In genomic region chr1:157359309-157360020, GRCh38 we compare ENCODE assay signal across 14 cellular contexts.
DNase-seq lines count a peak whose midpoint lies in the region; ATAC-seq and TF ChIP-seq lines count a peak whose summit lies in the region.
"Had no signal": no experiment of that assay in that cellular context is flagged by ENCODE, and none has a peak within 500 bp of the region (broad histone marks: within the 10 kb centered on the region; RNA-seq: fewer than 3 reads in every experiment).

No MANE protein-coding gene starts in this region.

- no peaks in the 10 kb centered on the region for H3K36me3 Mint-ChIP-seq in progenitor cell of endocrine pancreas (ENCODE audit: insufficient read depth)

- no peaks in the 10 kb centered on the region for H3K27me3 Mint-ChIP-seq in progenitor cell of endocrine pancreas

- DNase-seq in LNCaP clone FGC (ENCODE audit: low read depth) = peak; percentile 40
- peak; percentile 65 to 92 for DNase-seq in NCI-H2081 (lab: John Stamatoyannopoulos, UW)
- DNase-seq in RPMI8226 = peak; percentile 89
- DNase-seq in progenitor cell of endocrine pancreas (ENCODE audit: low spot score, unreplicated experiment) = no peak
- no peak for DNase-seq in activated CD4-positive, CD25-positive, alpha-beta regulatory T cell (lab: John Stamatoyannopoulos, UW)
- no peak for DNase-seq in islet precursor cell
- DNase-seq: activated effector memory CD4-positive, alpha-beta T cell treated with anti-CD3 and anti-CD28 coated beads, Interleukin-2, amount 50 U/mL, for 16 hours; mesendoderm; NCI-H1930; right cardiac atrium; stimulated activated CD4-positive, alpha-beta T cell treated with anti-CD3 and anti-CD28 coated beads, Interleukin-2, amount 100 ng/mL, for 24 hours; WERI-Rb-1 had no signal

- H3K9me3 Mint-ChIP-seq in progenitor cell of endocrine pancreas (ENCODE audit: low read depth) = no peaks in the 10 kb centered on the region

- no peak for ATAC-seq in HG03045 (IDR thresholded peaks at IDR 0.05; ENCODE audit: unreplicated experiment)
- ATAC-seq: right cardiac atrium had no signal

- H3K4me3 Mint-ChIP-seq in progenitor cell of endocrine pancreas (ENCODE audit: low read depth) = no peak overlapping the region

- peaks cover 6% of the 10 kb centered on the region for H3K4me1 Mint-ChIP-seq in progenitor cell of endocrine pancreas (ENCODE audit: low read depth)

- H3K4me3 ChIP-seq in LNCaP clone FGC (ENCODE audit: low read depth, low read length) = no peak overlapping the region
- H3K4me3 ChIP-seq: BLaER1 treated with 17β-estradiol and CSF1 and Interleukin-3, amounts not matched to agents 10 nM and 100 nM had no signal

- TF ChIP-seq CTCF in LNCaP clone FGC (IDR thresholded peaks at IDR 0.05; ENCODE audit: control insufficient read depth, extremely low read depth, insufficient read depth) = no peak
- TF ChIP-seq CTCF in progenitor cell of endocrine pancreas (IDR thresholded peaks at IDR 0.05; ENCODE audit: unreplicated experiment) = no peak

- H3K27ac Mint-ChIP-seq in progenitor cell of endocrine pancreas = peak overlapping the region; percentile 11

Comparison
In these comparisons a context has a peak if more than half of its experiments do, and no peak if none do; other contexts are left out.
1. DNase-seq: peak in LNCaP clone FGC (single experiment), NCI-H2081 (2 of 2) and RPMI8226 (single experiment); none in progenitor cell of endocrine pancreas (single experiment), activated CD4-positive, CD25-positive, alpha-beta regulatory T cell (0 of 4) and islet precursor cell (single experiment).